In genomic region chr16:16014329-16015224, GRCh38 we compare ENCODE assay signal across 12 cellular contexts.
DNase-seq lines count a peak whose midpoint lies in the region; ATAC-seq, FAIRE-seq and TF ChIP-seq lines count a peak whose summit lies in the region.
"Had no signal": no experiment of that assay in that cellular context is flagged by ENCODE, and none has a peak within 500 bp of the region (broad histone marks: within the 10 kb centered on the region; RNA-seq: fewer than 3 reads in every experiment).

No MANE protein-coding gene starts in this region.

- no peak for TF ChIP-seq POLR2A in tibial nerve (IDR thresholded peaks at IDR 0.05)

- ATAC-seq in activated T-helper 17 cell treated with anti-CD3 and anti-CD28 coated beads, Interleukin-2, amount 50 U/mL, for 72 hours (replicated peaks), result no peak
- no peak for ATAC-seq in HG03135 (IDR thresholded peaks at IDR 0.05; ENCODE audit: unreplicated experiment)

- no peak overlapping the region for H3K4me3 Mint-ChIP-seq in activated T-helper 17 cell treated with anti-CD3 and anti-CD28 coated beads, Interleukin-2, amount 50 U/mL, for 72 hours
- H3K4me3 Mint-ChIP-seq: H9, mesothelial cell of epicardium had no signal

- H3K4me1 ChIP-seq in kidney (ENCODE audit: control insufficient read depth in 1 of 2, insufficient read depth in 1 of 2, low read depth in 1 of 2, low read length in 2 of 2) (peaks cover 6 to 8% of the 10 kb centered on the region in 2 donors), tibial nerve (peaks cover 0 to 8% (median 0%) of the 10 kb centered on the region in 4 donors)

- no peaks in the 10 kb centered on the region for H3K27me3 ChIP-seq in tibial nerve

- POLR2A ChIA-PET in GM10248 (lab: Yijun Ruan, JAX), result interaction anchor here (0.6 kb wide), 1 partner anchor 230 kb away, joined by 8 read pairs; no protein-coding TSS in a partner anchor

- TF ChIP-seq EP300 in tibial nerve (IDR thresholded peaks at IDR 0.05), result peak in 1 of 2 donors; percentile 59

- in situ Hi-C loops in KBM-7 (cut with MboI; ENCODE audit: low pct_unique_long_range_greater_than_20kb, low sequenced_read_pairs), result no loop called here

- no peak for FAIRE-seq in kidney (lab: Jason Lieb, UNC)
- FAIRE-seq: A204.1, GM12891 had no signal

- no peaks in the 10 kb centered on the region for H3K27me3 Mint-ChIP-seq in activated T-helper 17 cell treated with anti-CD3 and anti-CD28 coated beads, Interleukin-2, amount 50 U/mL, for 72 hours

- TF ChIP-seq CTCF in kidney (IDR thresholded peaks at IDR 0.05; ENCODE audit: borderline replicate concordance, extremely low read depth, insufficient read depth), result no peak
- TF ChIP-seq CTCF in tibial nerve (IDR thresholded peaks at IDR 0.05), result no peak
- no peak for TF ChIP-seq CTCF in GM10248 (IDR thresholded peaks at IDR 0.05; ENCODE audit: control extremely low read depth, extremely low read depth, low read depth, missing control alignments)

- H3K36me3 ChIP-seq in kidney (ENCODE audit: control insufficient read depth in 1 of 2, insufficient read depth in 2 of 2, low read length in 2 of 2) (peaks cover 3 to 9% of the 10 kb centered on the region in 2 donors), tibial nerve (peaks cover 0 to 61% (median 0%) of the 10 kb centered on the region in 3 donors)

- WGBS in tibial nerve, 2 donors, result 66 to 70% methylated on average over 14 of the region's 14 CpGs

- no peak overlapping the region for H3K9ac ChIP-seq in kidney (ENCODE audit: low read length in 2 of 2)

- H3K4me3 ChIP-seq in kidney (ENCODE audit: low read length in 2 of 2) (no peak overlapping the region), tibial nerve (no peak overlapping the region)

- peaks cover 19% of the 10 kb centered on the region for H3K4me1 Mint-ChIP-seq in activated T-helper 17 cell treated with anti-CD3 and anti-CD28 coated beads, Interleukin-2, amount 50 U/mL, for 72 hours
- H3K4me1 Mint-ChIP-seq: H9, mesothelial cell of epicardium had no signal

- H3K27ac ChIP-seq in kidney (ENCODE audit: low read depth in 2 of 2, low read length in 2 of 2) (peak overlapping the region in 1 of 2 donors; percentile 38), tibial nerve (no peak overlapping the region)

- H3K36me3 Mint-ChIP-seq in activated T-helper 17 cell treated with anti-CD3 and anti-CD28 coated beads, Interleukin-2, amount 50 U/mL, for 72 hours (ENCODE audit: low read depth), result peaks cover 100% of the 10 kb centered on the region

- CTCF ChIA-PET in GM10248 (lab: Yijun Ruan, JAX), result interaction anchor here (0.9 to 1.3 kb wide), 2 partner anchors 11 to 136 kb away, joined by 3 to 5 read pairs; no protein-coding TSS in a partner anchor

- H3K27ac Mint-ChIP-seq in activated T-helper 17 cell treated with anti-CD3 and anti-CD28 coated beads, Interleukin-2, amount 50 U/mL, for 72 hours, result peak overlapping the region; percentile 43
- H3K27ac Mint-ChIP-seq: mesothelial cell of epicardium had no signal

- H3K9me3 Mint-ChIP-seq in activated T-helper 17 cell treated with anti-CD3 and anti-CD28 coated beads, Interleukin-2, amount 50 U/mL, for 72 hours, result no peaks in the 10 kb centered on the region
- H3K9me3 Mint-ChIP-seq: H9, mesothelial cell of epicardium had no signal

- DNase-seq in NCI-H1436 (lab: John Stamatoyannopoulos, UW), result peak; percentile 53
- DNase-seq in NCI-H1436 treated with DMSO at 0.1 percent for 48 hours (lab: John Stamatoyannopoulos, UW), result no peak
- peak; percentile 84 for DNase-seq in kidney
- DNase-seq in tibial nerve (ENCODE audit: low spot score in 2 of 2), result peak; percentile 28 to 33
- DNase-seq in GM10248 (ENCODE audit: extremely low spot score), result no peak
- no peak for DNase-seq in KBM-7
- DNase-seq: H9 had no signal

- intact Hi-C loops in kidney (cut with DNase I), result loop anchor here (10.0 kb wide), 1 partner anchor 50 kb away; no protein-coding TSS in a partner anchor

- H3K9me3 ChIP-seq in kidney (ENCODE audit: control insufficient read depth in 1 of 2, low read length in 2 of 2) (no peaks in the 10 kb centered on the region), tibial nerve (no peaks in the 10 kb centered on the region)

Comparison
In these comparisons a context has a peak if more than half of its experiments do, and no peak if none do; other contexts are left out.
1. DNase-seq: peak in NCI-H1436 (single experiment), kidney (single experiment) and tibial nerve (2 of 2); none in NCI-H1436 treated with DMSO at 0.1 percent for 48 hours (single experiment), GM10248 (single experiment) and KBM-7 (single experiment).